ENCODE assay signal across 8 cellular contexts in genomic region chr20:57748601-57749130, GRCh38. TPM values are rescaled to one million over a fixed set of nuclear protein-coding genes. Genes with fewer than 3 reads are reported as not detected.
DNase-seq lines count a peak whose midpoint lies in the region; ATAC-seq and TF ChIP-seq lines count a peak whose summit lies in the region.

No MANE protein-coding gene starts in this region.

- no peak overlapping the region for H3K4me3 ChIP-seq in lower leg skin (ENCODE audit: low read depth, poor library complexity, severe bottlenecking)

- no peak for TF ChIP-seq CTCF in lower leg skin (IDR thresholded peaks at IDR 0.05)

- intact Hi-C loops in lower leg skin (cut with DNase I; ENCODE audit: low total_unique reads), result no loop called here

- peak; percentile 53 for ATAC-seq in GM19395 (IDR thresholded peaks at IDR 0.05; ENCODE audit: unreplicated experiment)
- no peak for ATAC-seq in HG03469 (IDR thresholded peaks at IDR 0.05; ENCODE audit: unreplicated experiment)

- peak; percentile 99 for DNase-seq in A172 (ENCODE audit: low spot score)
- peak; percentile 36 for DNase-seq in NCI-H2107 (lab: John Stamatoyannopoulos, UW)
- DNase-seq in activated CD4-positive, alpha-beta T cell treated with anti-CD3 and anti-CD28 coated beads for 4 hours, result peak; percentile 50 to 64
- DNase-seq in central memory CD4-positive, alpha-beta T cell, result peak; percentile 34
- peak; percentile 54 to 93 for DNase-seq in lower leg skin (ENCODE audit: low spot score in 2 of 2)
- DNase-seq in stimulated activated CD4-positive, alpha-beta T cell treated with anti-CD3 and anti-CD28 coated beads, Interleukin-4, amount 100 ng/mL, for 24 hours, result peak; percentile 48

- 0% methylated on average over 13 to 29 of the region's 29 CpGs for WGBS in lower leg skin, 2 donors

- TF ChIP-seq POLR2A in lower leg skin (IDR thresholded peaks at IDR 0.05), result no peak

RNA-seq across cellular contexts. Expression of gene PMEPA1, which starts 38.9 kb away (rescaled TPM):
- total RNA-seq in A172 (2014; rRNA removed; shearing (Covaris generic)), result 10.5 and 12.3 TPM in 2 replicates
- total RNA-seq in lower leg skin, result 10 to 100 TPM in 3 of 4 donors, 1 to 10 TPM in 1; 4.3 to 22.1 (median 11.8) TPM

Comparison
In these comparisons a context has a peak if more than half of its experiments do, and no peak if none do; other contexts are left out.
1. DNase-seq: peak in every context shown above with its lines; median percentile 99 in A172; 74 in lower leg skin; 57 in activated CD4-positive, alpha-beta T cell treated with anti-CD3 and anti-CD28 coated beads for 4 hours; 48 in stimulated activated CD4-positive, alpha-beta T cell treated with anti-CD3 and anti-CD28 coated beads, Interleukin-4, amount 100 ng/mL, for 24 hours; 36 in NCI-H2107; 34 in central memory CD4-positive, alpha-beta T cell.